In the genomic region with DNA sequence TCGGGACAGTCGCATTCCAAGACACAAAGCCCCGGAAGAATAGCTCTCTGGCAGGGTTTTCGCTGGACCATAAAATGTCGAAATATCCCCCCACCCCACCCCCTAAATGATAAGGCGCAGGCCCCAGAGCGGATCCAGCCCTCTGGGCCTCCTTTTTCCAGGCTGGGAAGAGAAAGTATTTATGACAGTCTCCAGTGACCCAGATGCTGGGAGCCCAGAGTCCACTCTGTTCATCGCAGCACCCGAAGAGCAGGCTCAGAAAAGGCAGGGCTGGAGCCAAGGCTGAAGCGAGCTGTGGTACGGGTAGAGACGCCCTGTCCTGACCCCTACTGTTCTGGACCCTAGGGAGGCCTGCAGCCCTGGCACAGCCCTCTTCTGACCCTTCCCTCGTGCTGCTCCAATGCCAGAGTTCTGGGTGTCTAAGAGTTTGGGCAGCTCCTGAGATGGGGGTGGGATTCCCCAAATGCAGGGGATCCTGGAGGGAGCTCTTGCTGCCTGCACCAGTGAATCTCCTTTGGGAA, we compare ENCODE assay signal across 9 cellular contexts. TPM values are rescaled to one million over a fixed set of nuclear protein-coding genes. Genes with fewer than 3 reads are reported as not detected.
DNase-seq lines count a peak whose midpoint lies in the region; ATAC-seq and TF ChIP-seq lines count a peak whose summit lies in the region.
"Had no signal": no experiment of that assay in that cellular context is flagged by ENCODE, and none has a peak within 500 bp of the region (broad histone marks: within the 10 kb centered on the region; RNA-seq: fewer than 3 reads in every experiment).

No MANE protein-coding gene starts in this region.

- no peak overlapping the region for H3K27ac ChIP-seq in CD4-positive, CD25-positive, alpha-beta regulatory T cell (ENCODE audit: insufficient read depth, low read length, poor library complexity, severe bottlenecking)
- H3K27ac ChIP-seq in coronary artery (no peak overlapping the region), parathyroid adenoma (no peak overlapping the region), SJCRH30 (no peak overlapping the region)

- peak overlapping the region; percentile 74 for H3K4me2 ChIP-seq in parathyroid adenoma (ENCODE audit: low read length)

- no peak overlapping the region for H2AFZ ChIP-seq in parathyroid adenoma

- DNase-seq in CD4-positive, CD25-positive, alpha-beta regulatory T cell: no peak
- DNase-seq in HuH-7.5 (ENCODE audit: low spot score): peak; percentile 69
- no peak for DNase-seq in coronary artery (ENCODE audit: low spot score)
- no peak for DNase-seq in NCI-H510A (lab: John Stamatoyannopoulos, UW)
- DNase-seq in SJCRH30: no peak
- DNase-seq: NCI-H2029 treated with DMSO at 0.1 percent for 48 hours had no signal

- H3K4me3 Mint-ChIP-seq in CD4-positive, CD25-positive, alpha-beta regulatory T cell: peak overlapping the region in 3 of 4 donors; percentile 61 to 84 (median 75)

- ATAC-seq in CD4-positive, CD25-positive, alpha-beta regulatory T cell (ENCODE audit: low read depth in 2 of 2): no peak
- ATAC-seq in GM21825 (IDR thresholded peaks at IDR 0.05; ENCODE audit: unreplicated experiment) (no peak), GM19351 (IDR thresholded peaks at IDR 0.05; ENCODE audit: unreplicated experiment) (no peak)

- no peak overlapping the region for H3K27ac Mint-ChIP-seq in CD4-positive, CD25-positive, alpha-beta regulatory T cell

- H3K4me1 Mint-ChIP-seq in CD4-positive, CD25-positive, alpha-beta regulatory T cell: peaks cover 6 to 44% (median 20%) of the 10 kb centered on the region in 4 donors

- TF ChIP-seq CTCF in coronary artery (IDR thresholded peaks at IDR 0.05): no peak
- TF ChIP-seq CTCF in parathyroid adenoma (IDR thresholded peaks at IDR 0.05): no peak

- peaks cover 94% of the 10 kb centered on the region for H3K27me3 Mint-ChIP-seq in CD4-positive, CD25-positive, alpha-beta regulatory T cell

- H3K36me3 ChIP-seq in CD4-positive, CD25-positive, alpha-beta regulatory T cell (ENCODE audit: control insufficient read depth, insufficient read depth, low read length): no peaks in the 10 kb centered on the region
- no peaks in the 10 kb centered on the region for H3K36me3 ChIP-seq in parathyroid adenoma (ENCODE audit: control insufficient read depth, insufficient read depth, low read length)
- H3K36me3 ChIP-seq in SJCRH30: no peaks in the 10 kb centered on the region

- H3K36me3 Mint-ChIP-seq in CD4-positive, CD25-positive, alpha-beta regulatory T cell: no peaks in the 10 kb centered on the region

- no peaks in the 10 kb centered on the region for H3K79me2 ChIP-seq in parathyroid adenoma

- peaks cover 0 to 13% (median 0%) of the 10 kb centered on the region in 7 donors for H3K9me3 Mint-ChIP-seq in CD4-positive, CD25-positive, alpha-beta regulatory T cell

- no peaks in the 10 kb centered on the region for H3K9me3 ChIP-seq in CD4-positive, CD25-positive, alpha-beta regulatory T cell (ENCODE audit: control insufficient read depth in 2 of 2, low read length in 2 of 2)
- no peaks in the 10 kb centered on the region for H3K9me3 ChIP-seq in parathyroid adenoma (ENCODE audit: control insufficient read depth, low read length)
- H3K9me3 ChIP-seq in SJCRH30 (replicated peaks): no peaks in the 10 kb centered on the region

- H3K4me1 ChIP-seq in CD4-positive, CD25-positive, alpha-beta regulatory T cell (ENCODE audit: control insufficient read depth, insufficient read depth, low read length, poor library complexity, severe bottlenecking): peaks cover 32% of the 10 kb centered on the region
- H3K4me1 ChIP-seq in parathyroid adenoma: peaks cover 3% of the 10 kb centered on the region
- H3K4me1 ChIP-seq in SJCRH30: no peaks in the 10 kb centered on the region

- peaks cover 64% of the 10 kb centered on the region for H3K27me3 ChIP-seq in CD4-positive, CD25-positive, alpha-beta regulatory T cell (ENCODE audit: control insufficient read depth, insufficient read depth, low read length)
- peaks cover 22% of the 10 kb centered on the region for H3K27me3 ChIP-seq in parathyroid adenoma (ENCODE audit: control insufficient read depth, insufficient read depth, low read length)
- H3K27me3 ChIP-seq in SJCRH30: peaks cover 47% of the 10 kb centered on the region

- H3K4me3 ChIP-seq in CD4-positive, CD25-positive, alpha-beta regulatory T cell (ENCODE audit: low read depth, low read length): no peak overlapping the region
- H3K4me3 ChIP-seq in coronary artery (peak overlapping the region; percentile 15), parathyroid adenoma (ENCODE audit: low read depth, low read length) (peak overlapping the region; percentile 46), SJCRH30 (no peak overlapping the region)

- no peak overlapping the region for H3K9ac ChIP-seq in parathyroid adenoma

RNA-seq across cellular contexts. Expression of a gene that starts 2.0 kb away (rescaled TPM):
- total RNA-seq in CD4-positive, CD25-positive, alpha-beta regulatory T cell: not detected
- polyA plus RNA-seq in CD4-positive, CD25-positive, alpha-beta regulatory T cell: not detected
- total RNA-seq in SJCRH30 (2014; rRNA removed; shearing (Covaris generic)): 0.05 TPM in 1 of 2 replicates, not detected in the other

RNA-seq across cellular contexts. Expression of a gene that starts 6.8 kb away (rescaled TPM):
- not detected for total RNA-seq in CD4-positive, CD25-positive, alpha-beta regulatory T cell
- polyA plus RNA-seq in CD4-positive, CD25-positive, alpha-beta regulatory T cell: not detected
- 5.6 and 7.1 TPM in 2 replicates for total RNA-seq in SJCRH30 (2014; rRNA removed; shearing (Covaris generic))

RNA-seq across cellular contexts. Expression of a gene that starts 21.5 kb away (rescaled TPM):
- not detected for total RNA-seq in CD4-positive, CD25-positive, alpha-beta regulatory T cell
- polyA plus RNA-seq in CD4-positive, CD25-positive, alpha-beta regulatory T cell: not detected
- total RNA-seq in SJCRH30 (2014; rRNA removed; shearing (Covaris generic)): 1.3 and 2.2 TPM in 2 replicates

RNA-seq across cellular contexts. Expression of a gene that starts 21.8 kb away (rescaled TPM):
- total RNA-seq in CD4-positive, CD25-positive, alpha-beta regulatory T cell: not detected
- not detected for polyA plus RNA-seq in CD4-positive, CD25-positive, alpha-beta regulatory T cell
- total RNA-seq in SJCRH30 (2014; rRNA removed; shearing (Covaris generic)): 0.51 and 0.71 TPM in 2 replicates

RNA-seq across cellular contexts. Expression of a gene that starts 26.1 kb away (rescaled TPM):
- not detected for total RNA-seq in CD4-positive, CD25-positive, alpha-beta regulatory T cell
- not detected for polyA plus RNA-seq in CD4-positive, CD25-positive, alpha-beta regulatory T cell
- total RNA-seq in SJCRH30 (2014; rRNA removed; shearing (Covaris generic)): not detected in 2 replicates

Comparison
In these comparisons a context has a peak if more than half of its experiments do, and no peak if none do; other contexts are left out.
1. H3K4me3 ChIP-seq: peak in coronary artery (single experiment) and parathyroid adenoma (single experiment); none in CD4-positive, CD25-positive, alpha-beta regulatory T cell (single experiment) and SJCRH30 (single experiment).